In the genomic region with DNA sequence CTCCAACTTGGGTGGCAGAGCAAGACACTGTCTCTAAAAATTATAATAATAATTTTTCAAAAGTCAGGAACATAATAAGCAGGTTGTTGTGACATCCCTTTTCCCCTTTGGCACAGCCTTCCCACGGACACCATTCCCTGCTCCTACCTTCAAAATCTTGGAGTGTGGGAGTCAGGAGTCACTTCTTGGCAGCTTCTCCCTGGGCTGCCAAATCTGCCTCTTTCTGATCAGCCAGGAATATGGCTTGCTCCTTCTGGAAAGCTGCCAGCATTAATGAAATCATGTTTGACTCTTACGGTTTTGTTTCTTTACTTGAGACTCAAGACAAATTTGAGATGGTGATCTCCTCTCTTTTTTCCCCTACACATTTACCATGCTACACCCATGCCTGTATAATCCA, we compare ENCODE assay signal across 18 cellular contexts.
DNase-seq lines count a peak whose midpoint lies in the region; ATAC-seq and TF ChIP-seq lines count a peak whose summit lies in the region.
"Had no signal": no experiment of that assay in that cellular context is flagged by ENCODE, and none has a peak within 500 bp of the region (broad histone marks: within the 10 kb centered on the region; RNA-seq: fewer than 3 reads in every experiment).

No MANE protein-coding gene starts in this region.

- DNase-seq in NCI-H82 (lab: John Stamatoyannopoulos, UW) (peak; percentile 42), NCI-H82 treated with DMSO at 0.1 percent for 48 hours (lab: John Stamatoyannopoulos, UW; ENCODE audit: unreplicated experiment) (no peak), SK-N-SH (no peak), epithelial cell of esophagus (ENCODE audit: low read depth) (peak; percentile 51), smooth muscle cell of the brain vasculature (ENCODE audit: low read depth, low spot score) (peak; percentile 10), heart right ventricle (no peak)
- DNase-seq: activated T-cell treated with anti-CD3 and anti-CD28 coated beads, Interleukin-2, amount 50 U/mL, for 24 hours; CD4-positive, alpha-beta T cell; GDM1; H9; kidney glomerular epithelial cell; midbrain; SIG-M5; sigmoid colon had no signal

- H3F3A ChIP-seq in SK-N-SH (replicated peaks; ENCODE audit: insufficient read depth), result no peaks in the 10 kb centered on the region

- H3K36me3 ChIP-seq in SK-N-SH (replicated peaks in 1 of 2; ENCODE audit: control insufficient read depth in 1 of 2, insufficient read depth in 2 of 2, low read length in 1 of 2) (no peaks in the 10 kb centered on the region), heart right ventricle (no peaks in the 10 kb centered on the region)
- H3K36me3 ChIP-seq: neutrophil, sigmoid colon had no signal

- H3K9me3 ChIP-seq in SK-N-SH (no peaks in the 10 kb centered on the region), heart right ventricle (peaks cover 0 to 4% (median 0%) of the 10 kb centered on the region in 11 donors)
- H3K9me3 ChIP-seq: neutrophil, sigmoid colon had no signal

- H3K4me2 ChIP-seq in SK-N-SH, result no peak overlapping the region

- no peaks in the 10 kb centered on the region for H3K79me2 ChIP-seq in SK-N-SH (ENCODE audit: insufficient read depth)

- TF ChIP-seq CTCF in SK-N-SH (IDR thresholded peaks at IDR 0.05) (no peak), epithelial cell of esophagus (IDR thresholded peaks at IDR 0.05; ENCODE audit: insufficient read depth, low read depth, low read length, missing control alignments) (no peak), heart right ventricle (IDR thresholded peaks at IDR 0.05) (no peak)

- H3K4me1 ChIP-seq in SK-N-SH (ENCODE audit: control insufficient read depth in 1 of 2, insufficient read depth in 2 of 2, low read depth in 1 of 2, low read length in 1 of 2) (peaks cover 0 to 4% of the 10 kb centered on the region in 2 experiments; a peak in 2 of 4 replicates), heart right ventricle (no peaks in the 10 kb centered on the region)
- H3K4me1 ChIP-seq: sigmoid colon had no signal

- no peak for TF ChIP-seq RAD21 in SK-N-SH (IDR thresholded peaks at IDR 0.05; ENCODE audit: low read length)

- CTCF ChIA-PET in SK-N-SH (lab: Yijun Ruan, JAX), result interaction anchor here (1.8 kb wide), 2 partner anchors 11 to 701 kb away, joined by 5 to 6 read pairs; no protein-coding TSS in a partner anchor

- POLR2A ChIA-PET in SK-N-SH (lab: Yijun Ruan, JAX), result no interaction called here

- peak overlapping the region; percentile 27; the same call in 1 of the 2 replicates for H2AFZ ChIP-seq in SK-N-SH (ENCODE audit: low read depth)

- TF ChIP-seq EP300 in SK-N-SH (IDR thresholded peaks at IDR 0.05; ENCODE audit: borderline replicate concordance in 1 of 2, low read depth in 1 of 2, low read length in 1 of 2), result no peak

- no peaks in the 10 kb centered on the region; the same call in 1 of the 2 replicates for H3K9me2 ChIP-seq in SK-N-SH

- H3K27me3 ChIP-seq in SK-N-SH (ENCODE audit: insufficient read depth), result no peaks in the 10 kb centered on the region
- H3K27me3 ChIP-seq in heart right ventricle, result no peaks in the 10 kb centered on the region
- H3K27me3 ChIP-seq: neutrophil, sigmoid colon had no signal

- WGBS in SK-N-SH (ENCODE audit: low lambda C conversion rate), result 41% methylated on average over 2 of the region's 2 CpGs
- 32 to 37% methylated on average over 2 of the region's 2 CpGs for WGBS in heart right ventricle, 2 donors

- H3K27ac ChIP-seq in SK-N-SH (ENCODE audit: low read depth in 2 of 2, low read length in 1 of 2) (no peak overlapping the region; a peak in 1 of 4 replicates), heart right ventricle (no peak overlapping the region)
- H3K27ac ChIP-seq: neutrophil, sigmoid colon had no signal

- H3K9ac ChIP-seq in SK-N-SH, result no peak overlapping the region

- ATAC-seq in heart right ventricle (no peak), GM19023 (IDR thresholded peaks at IDR 0.05; ENCODE audit: unreplicated experiment) (no peak), HG02623 (IDR thresholded peaks at IDR 0.05; ENCODE audit: unreplicated experiment) (no peak)
- ATAC-seq: activated naive CD4-positive, alpha-beta T cell treated with anti-CD3 and anti-CD28 coated beads, Interleukin-2, amount 50 U/mL, for 72 hours had no signal

- H3K4me3 ChIP-seq in SK-N-SH (ENCODE audit: low read depth in 2 of 2, low read length in 1 of 2) (no peak overlapping the region), epithelial cell of esophagus (ENCODE audit: low read length) (no peak overlapping the region), heart right ventricle (no peak overlapping the region)
- H3K4me3 ChIP-seq: sigmoid colon had no signal

- intact Hi-C loops in heart right ventricle (cut with DNase I), result no loop called here

- no peaks in the 10 kb centered on the region for H4K20me1 ChIP-seq in SK-N-SH (ENCODE audit: insufficient read depth)

TF ChIP-seq in SK-N-SH, 30 proteins besides CTCF, POLR2A, EP300 and RAD21:
- peak; percentile 64 for TF ChIP-seq NFIC (IDR thresholded peaks at IDR 0.05; ENCODE audit: borderline replicate concordance)
- TF ChIP-seq, protein P1, sequence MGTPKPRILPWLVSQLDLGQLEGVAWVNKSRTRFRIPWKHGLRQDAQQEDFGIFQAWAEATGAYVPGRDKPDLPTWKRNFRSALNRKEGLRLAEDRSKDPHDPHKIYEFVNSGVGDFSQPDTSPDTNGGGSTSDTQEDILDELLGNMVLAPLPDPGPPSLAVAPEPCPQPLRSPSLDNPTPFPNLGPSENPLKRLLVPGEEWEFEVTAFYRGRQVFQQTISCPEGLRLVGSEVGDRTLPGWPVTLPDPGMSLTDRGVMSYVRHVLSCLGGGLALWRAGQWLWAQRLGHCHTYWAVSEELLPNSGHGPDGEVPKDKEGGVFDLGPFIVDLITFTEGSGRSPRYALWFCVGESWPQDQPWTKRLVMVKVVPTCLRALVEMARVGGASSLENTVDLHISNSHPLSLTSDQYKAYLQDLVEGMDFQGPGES (IDR thresholded peaks at IDR 0.05; ENCODE audit: low read depth, low read length), result no peak

Comparison
In these comparisons a context has a peak if more than half of its experiments do, and no peak if none do; other contexts are left out.
1. DNase-seq: peak in NCI-H82 (single experiment), epithelial cell of esophagus (single experiment) and smooth muscle cell of the brain vasculature (single experiment); none in NCI-H82 treated with DMSO at 0.1 percent for 48 hours (single experiment), SK-N-SH (single experiment) and heart right ventricle (0 of 2).